Comparison of ENCODE assay signal across 16 cellular contexts in the genomic region with DNA sequence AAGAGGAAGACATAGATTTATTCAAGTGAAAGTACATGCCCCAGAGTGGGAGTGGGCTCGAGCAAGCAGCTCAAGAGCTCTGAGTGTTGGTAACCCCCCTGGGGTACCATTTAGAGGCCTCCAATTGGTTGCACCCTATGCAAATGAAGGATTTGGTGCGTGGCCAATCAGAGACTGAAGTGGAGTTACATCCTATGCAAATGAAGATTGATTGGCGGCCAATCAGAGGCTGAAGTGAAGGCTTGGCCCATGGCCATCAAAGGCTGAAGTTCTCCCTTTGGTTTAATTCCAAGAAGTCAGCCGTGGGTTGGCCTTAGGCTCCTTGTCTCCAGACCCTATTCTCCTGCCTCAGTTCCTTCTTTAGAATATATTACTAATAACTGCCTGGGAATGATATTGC. TPM values are rescaled to one million over a fixed set of nuclear protein-coding genes. Genes with fewer than 3 reads are reported as not detected.
DNase-seq lines count a peak whose midpoint lies in the region; TF ChIP-seq lines count a peak whose summit lies in the region.
"Had no signal": no experiment of that assay in that cellular context is flagged by ENCODE, and none has a peak within 500 bp of the region (broad histone marks: within the 10 kb centered on the region; RNA-seq: fewer than 3 reads in every experiment).

No MANE protein-coding gene starts in this region.

- WGBS in prostate gland, result 63% methylated on average over 4 of the region's 4 CpGs

- H3K36me3 ChIP-seq in BE2C, result no peaks in the 10 kb centered on the region
- H3K36me3 ChIP-seq in prostate gland, result no peaks in the 10 kb centered on the region

- TF ChIP-seq CTCF in BE2C (IDR thresholded peaks at IDR 0.05; ENCODE audit: low read depth, low read length) (no peak), prostate gland (IDR thresholded peaks at IDR 0.05) (no peak)

- intact Hi-C loops in prostate gland (cut with DNase I), result no loop called here

- H3K27ac ChIP-seq in prostate gland, result no peak overlapping the region
- H3K27ac ChIP-seq: C4-2B had no signal

- H3K4me3 Mint-ChIP-seq in activated naive CD4-positive, alpha-beta T cell treated with anti-CD3 and anti-CD28 coated beads, Interleukin-2, amount 10 ng/mL, durations not matched to agents 7 days and 5 days, result no peak overlapping the region
- H3K4me3 Mint-ChIP-seq: CD4-positive, alpha-beta T cell; H9 had no signal

- H3K36me3 Mint-ChIP-seq in activated naive CD4-positive, alpha-beta T cell treated with anti-CD3 and anti-CD28 coated beads, Interleukin-2, amount 10 ng/mL, durations not matched to agents 7 days and 5 days, result no peaks in the 10 kb centered on the region

- H3K9me3 Mint-ChIP-seq in activated naive CD4-positive, alpha-beta T cell treated with anti-CD3 and anti-CD28 coated beads, Interleukin-2, amount 10 ng/mL, durations not matched to agents 7 days and 5 days, result no peaks in the 10 kb centered on the region
- H3K9me3 Mint-ChIP-seq: CD4-positive, alpha-beta T cell; H9 had no signal

- peak; percentile 3 for DNase-seq in NCI-H2171 treated with DMSO at 0.1 percent for 48 hours (lab: John Stamatoyannopoulos, UW)
- DNase-seq in NCI-H2171 (lab: John Stamatoyannopoulos, UW), result no peak
- peak; percentile 71 for DNase-seq in BE2C
- peak; percentile 29 for DNase-seq in NCI-H69 (lab: John Stamatoyannopoulos, UW)
- no peak for DNase-seq in activated naive CD4-positive, alpha-beta T cell treated with anti-CD3 and anti-CD28 coated beads, Interleukin-2, amount 10 ng/mL, durations not matched to agents 7 days and 5 days
- no peak for DNase-seq in prostate gland (ENCODE audit: low spot score)
- DNase-seq: ACHN; Caco-2; CD4-positive, alpha-beta T cell; DMS79 treated with DMSO at 0.1 percent for 48 hours; GF-D8; H9; IMR-90 had no signal

- H3K9me3 ChIP-seq in BE2C (no peaks in the 10 kb centered on the region), prostate gland (no peaks in the 10 kb centered on the region)
- H3K9me3 ChIP-seq: Caco-2 had no signal

- TF ChIP-seq POLR2A in prostate gland (IDR thresholded peaks at IDR 0.05), result no peak

- peaks cover 28% of the 10 kb centered on the region for H3K27me3 Mint-ChIP-seq in activated naive CD4-positive, alpha-beta T cell treated with anti-CD3 and anti-CD28 coated beads, Interleukin-2, amount 10 ng/mL, durations not matched to agents 7 days and 5 days

- no peak overlapping the region for H3K27ac Mint-ChIP-seq in activated naive CD4-positive, alpha-beta T cell treated with anti-CD3 and anti-CD28 coated beads, Interleukin-2, amount 10 ng/mL, durations not matched to agents 7 days and 5 days
- H3K27ac Mint-ChIP-seq: CD4-positive, alpha-beta T cell; H9 had no signal

- CTCF ChIA-PET in activated naive CD4-positive, alpha-beta T cell treated with anti-CD3 and anti-CD28 coated beads, Interleukin-2, amount 10 ng/mL, durations not matched to agents 7 days and 5 days (lab: Charles Lee), result no interaction called here

- H3K4me1 ChIP-seq in BE2C (peaks cover 7% of the 10 kb centered on the region; the same call in 1 of the 2 replicates), prostate gland (replicated peaks) (no peaks in the 10 kb centered on the region)

- H3K4me3 ChIP-seq in BE2C (ENCODE audit: low read depth, low read length) (no peak overlapping the region), prostate gland (no peak overlapping the region)

- no peaks in the 10 kb centered on the region for H3K4me1 Mint-ChIP-seq in activated naive CD4-positive, alpha-beta T cell treated with anti-CD3 and anti-CD28 coated beads, Interleukin-2, amount 10 ng/mL, durations not matched to agents 7 days and 5 days

- H3K27me3 ChIP-seq in BE2C, result no peaks in the 10 kb centered on the region; the same call in 1 of the 2 replicates
- H3K27me3 ChIP-seq in prostate gland (replicated peaks; ENCODE audit: insufficient read depth), result no peaks in the 10 kb centered on the region

RNA-seq across cellular contexts. Expression of gene IGFL1, which starts 12.9 kb away (rescaled TPM):
- not detected for polyA plus RNA-seq in BE2C (2012; ENCODE audit: insufficient read depth, insufficient read length, low read depth)
- 1 to 10 TPM in 1 of 2 donors, not detected in 1; 4.8 TPM for total RNA-seq in prostate gland
- total RNA-seq: Caco-2; CD4-positive, alpha-beta T cell; H1; H9; IMR-90 had no signal
- polyA plus RNA-seq: BJ, H1, IMR-90 had no signal

Comparison
In these comparisons a context has a peak if more than half of its experiments do, and no peak if none do; other contexts are left out.
1. DNase-seq: peak in NCI-H2171 treated with DMSO at 0.1 percent for 48 hours (single experiment), BE2C (single experiment) and NCI-H69 (single experiment); none in NCI-H2171 (single experiment), activated naive CD4-positive, alpha-beta T cell treated with anti-CD3 and anti-CD28 coated beads, Interleukin-2, amount 10 ng/mL, durations not matched to agents 7 days and 5 days (single experiment) and prostate gland (single experiment).